Comparison of ENCODE assay signal across 1 cellular context in the genomic region with DNA sequence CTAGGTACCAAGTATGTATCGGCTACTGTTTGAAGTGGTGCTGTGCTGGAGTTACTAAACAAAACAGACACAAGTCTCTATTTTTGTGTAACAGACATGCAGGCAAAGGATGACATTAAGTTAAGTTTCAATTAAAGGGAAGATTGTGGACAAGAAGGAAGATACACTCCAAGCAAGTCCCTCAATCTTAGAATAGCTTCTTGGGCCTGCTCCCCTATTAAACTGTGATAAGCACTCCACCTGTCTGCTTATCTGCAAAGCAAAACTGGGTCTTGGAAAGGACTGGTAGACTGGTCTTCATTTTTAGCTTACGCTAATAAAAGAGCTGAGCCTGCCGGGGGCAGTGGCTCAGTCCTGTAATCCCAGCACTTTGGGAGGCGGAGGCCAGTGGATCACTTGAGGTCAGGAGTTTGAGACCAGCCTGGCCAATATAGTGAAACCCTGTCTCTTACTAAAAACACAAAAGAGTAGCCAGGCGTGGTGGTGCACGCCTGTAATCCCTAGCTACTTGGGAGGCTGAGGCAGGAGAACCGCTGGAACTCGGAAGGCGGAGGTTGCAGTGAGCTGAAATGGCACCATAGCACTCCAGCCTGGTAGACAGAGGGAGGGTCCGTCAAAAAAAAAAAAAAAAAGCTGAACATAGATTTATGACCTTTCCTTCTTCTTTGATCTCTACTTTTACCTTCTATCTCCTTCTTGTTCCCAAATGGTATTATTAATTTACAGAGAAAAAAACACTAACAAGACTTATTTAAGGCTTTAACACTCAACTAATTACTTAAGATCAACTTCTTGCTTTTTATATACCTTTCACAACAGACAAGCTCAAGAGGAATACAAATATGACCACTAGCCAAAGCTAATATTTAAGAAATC.
A peak's percentile ranks its signal among the peaks of the same experiment; 100 is the strongest.
TF ChIP-seq lines count a peak whose summit lies in the region.

No MANE protein-coding gene starts in this region.

TF ChIP-seq in HepG2, 621 proteins besides CTCF, POLR2A, EP300 and RAD21:
- TF ChIP-seq ZNF329 (CRISPR knock-in tag; IDR thresholded peaks at IDR 0.05; ENCODE audit: low read depth) (no peak), IRF1 (CRISPR knock-in tag; IDR thresholded peaks at IDR 0.05; ENCODE audit: low read depth) (no peak), ZBTB8A (CRISPR knock-in tag; IDR thresholded peaks at IDR 0.05; ENCODE audit: borderline replicate concordance, low read depth) (no peak), IRF9 (CRISPR knock-in tag; IDR thresholded peaks at IDR 0.05; ENCODE audit: borderline replicate concordance) (no peak), RBFOX2 (IDR thresholded peaks at IDR 0.05; ENCODE audit: low read depth, low read length) (peak; percentile 53; the same call in 1 of the 2 replicates), NKX3-1 (CRISPR knock-in tag; IDR thresholded peaks at IDR 0.05) (no peak), TARDBP (CRISPR knock-in tag; IDR thresholded peaks at IDR 0.05) (no peak), ZNF460 (CRISPR knock-in tag; IDR thresholded peaks at IDR 0.05; ENCODE audit: borderline replicate concordance) (peak; percentile 68), ZMYM3 (CRISPR knock-in tag; IDR thresholded peaks at IDR 0.05) (peak; percentile 45; the same call in 1 of the 2 replicates), ZNF629 (CRISPR knock-in tag; conservative IDR thresholded peaks at IDR 0.05) (peak; percentile 56), ZNF318 (CRISPR knock-in tag; IDR thresholded peaks at IDR 0.05) (no peak), CC2D1A (CRISPR knock-in tag; IDR thresholded peaks at IDR 0.05) (no peak), ELF1 (CRISPR knock-in tag; IDR thresholded peaks at IDR 0.05) (no peak), ZNF768 (CRISPR knock-in tag; IDR thresholded peaks at IDR 0.05) (no peak), SMAD1 (CRISPR knock-in tag; IDR thresholded peaks at IDR 0.05; ENCODE audit: borderline replicate concordance, low read depth) (no peak), ADNP (CRISPR knock-in tag; IDR thresholded peaks at IDR 0.05) (0 out of 2 replicates have a peak, but pooled peaks have one; percentile 39), SMARCE1 (IDR thresholded peaks at IDR 0.05; ENCODE audit: borderline replicate concordance) (no peak), RAD51 (IDR thresholded peaks at IDR 0.05; ENCODE audit: borderline replicate concordance) (no peak), ZMAT3 (CRISPR knock-in tag; conservative IDR thresholded peaks at IDR 0.05) (no peak), PAF1 (CRISPR knock-in tag; IDR thresholded peaks at IDR 0.05) (no peak), ZNF367 (CRISPR knock-in tag; IDR thresholded peaks at IDR 0.05; ENCODE audit: borderline replicate concordance) (no peak), CHD2 (IDR thresholded peaks at IDR 0.05; ENCODE audit: low read depth, low read length) (no peak), PHB2 (IDR thresholded peaks at IDR 0.05; ENCODE audit: partially characterized antibody) (no peak), EEA1 (CRISPR knock-in tag; IDR thresholded peaks at IDR 0.05; ENCODE audit: borderline replicate concordance) (no peak)
- TF ChIP-seq, protein P1, sequence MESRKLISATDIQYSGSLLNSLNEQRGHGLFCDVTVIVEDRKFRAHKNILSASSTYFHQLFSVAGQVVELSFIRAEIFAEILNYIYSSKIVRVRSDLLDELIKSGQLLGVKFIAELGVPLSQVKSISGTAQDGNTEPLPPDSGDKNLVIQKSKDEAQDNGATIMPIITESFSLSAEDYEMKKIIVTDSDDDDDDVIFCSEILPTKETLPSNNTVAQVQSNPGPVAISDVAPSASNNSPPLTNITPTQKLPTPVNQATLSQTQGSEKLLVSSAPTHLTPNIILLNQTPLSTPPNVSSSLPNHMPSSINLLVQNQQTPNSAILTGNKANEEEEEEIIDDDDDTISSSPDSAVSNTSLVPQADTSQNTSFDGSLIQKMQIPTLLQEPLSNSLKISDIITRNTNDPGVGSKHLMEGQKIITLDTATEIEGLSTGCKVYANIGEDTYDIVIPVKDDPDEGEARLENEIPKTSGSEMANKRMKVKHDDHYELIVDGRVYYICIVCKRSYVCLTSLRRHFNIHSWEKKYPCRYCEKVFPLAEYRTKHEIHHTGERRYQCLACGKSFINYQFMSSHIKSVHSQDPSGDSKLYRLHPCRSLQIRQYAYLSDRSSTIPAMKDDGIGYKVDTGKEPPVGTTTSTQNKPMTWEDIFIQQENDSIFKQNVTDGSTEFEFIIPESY (CRISPR knock-in tag; IDR thresholded peaks at IDR 0.05): 0 out of 2 replicates have a peak, but pooled peaks have one; percentile 21
- TF ChIP-seq, protein P2, sequence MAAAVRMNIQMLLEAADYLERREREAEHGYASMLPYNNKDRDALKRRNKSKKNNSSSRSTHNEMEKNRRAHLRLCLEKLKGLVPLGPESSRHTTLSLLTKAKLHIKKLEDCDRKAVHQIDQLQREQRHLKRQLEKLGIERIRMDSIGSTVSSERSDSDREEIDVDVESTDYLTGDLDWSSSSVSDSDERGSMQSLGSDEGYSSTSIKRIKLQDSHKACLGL (CRISPR knock-in tag; IDR thresholded peaks at IDR 0.05): no peak
- TF ChIP-seq, protein P3, sequence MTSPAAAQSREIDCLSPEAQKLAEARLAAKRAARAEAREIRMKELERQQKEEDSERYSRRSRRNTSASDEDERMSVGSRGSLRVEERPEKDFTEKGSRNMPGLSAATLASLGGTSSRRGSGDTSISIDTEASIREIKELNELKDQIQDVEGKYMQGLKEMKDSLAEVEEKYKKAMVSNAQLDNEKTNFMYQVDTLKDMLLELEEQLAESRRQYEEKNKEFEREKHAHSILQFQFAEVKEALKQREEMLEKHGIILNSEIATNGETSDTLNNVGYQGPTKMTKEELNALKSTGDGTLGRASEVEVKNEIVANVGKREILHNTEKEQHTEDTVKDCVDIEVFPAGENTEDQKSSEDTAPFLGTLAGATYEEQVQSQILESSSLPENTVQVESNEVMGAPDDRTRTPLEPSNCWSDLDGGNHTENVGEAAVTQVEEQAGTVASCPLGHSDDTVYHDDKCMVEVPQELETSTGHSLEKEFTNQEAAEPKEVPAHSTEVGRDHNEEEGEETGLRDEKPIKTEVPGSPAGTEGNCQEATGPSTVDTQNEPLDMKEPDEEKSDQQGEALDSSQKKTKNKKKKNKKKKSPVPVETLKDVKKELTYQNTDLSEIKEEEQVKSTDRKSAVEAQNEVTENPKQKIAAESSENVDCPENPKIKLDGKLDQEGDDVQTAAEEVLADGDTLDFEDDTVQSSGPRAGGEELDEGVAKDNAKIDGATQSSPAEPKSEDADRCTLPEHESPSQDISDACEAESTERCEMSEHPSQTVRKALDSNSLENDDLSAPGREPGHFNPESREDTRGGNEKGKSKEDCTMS (CRISPR knock-in tag; conservative IDR thresholded peaks at IDR 0.05): no peak
